11 cellular contexts compared by ENCODE assay signal in the genomic region with DNA sequence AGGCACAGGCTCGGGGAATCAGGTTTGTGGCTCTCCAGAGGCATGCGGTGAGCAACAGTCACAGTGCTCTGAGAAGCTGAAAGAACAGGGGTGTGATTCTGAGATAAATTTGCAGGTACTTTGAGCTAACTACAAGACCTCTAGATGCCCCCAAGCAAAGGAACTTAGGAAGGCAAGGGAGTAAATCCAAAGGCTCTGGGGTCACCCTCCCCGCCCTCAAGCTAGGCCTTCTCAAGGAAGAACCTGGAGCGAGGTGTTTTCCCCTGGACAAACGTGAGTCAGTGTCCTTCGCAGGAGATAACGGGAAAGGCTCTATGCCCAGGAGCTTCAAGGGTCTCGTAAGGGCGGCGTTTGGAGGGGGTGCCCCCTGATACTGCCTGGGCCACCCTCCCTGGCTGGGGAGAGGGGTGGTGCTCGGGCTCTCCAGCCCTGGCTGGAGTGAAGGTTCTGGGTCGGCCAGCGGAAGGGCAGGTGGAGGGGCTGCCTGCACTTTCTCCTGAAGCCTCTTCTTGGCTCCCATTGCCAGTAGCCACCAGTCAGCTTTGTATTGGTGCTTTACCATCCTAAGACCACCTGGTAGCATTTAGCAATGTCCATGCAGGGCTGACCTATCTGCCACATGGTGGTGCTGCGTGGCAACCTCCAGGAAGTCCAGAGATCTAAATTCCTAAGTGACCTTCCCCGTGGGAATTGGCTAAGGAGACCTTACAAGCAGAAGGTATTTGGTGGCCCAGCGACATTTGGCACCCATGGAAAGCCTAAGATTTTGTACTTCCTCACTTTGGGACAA. TPM values are rescaled to one million over a fixed set of nuclear protein-coding genes. Genes with fewer than 3 reads are reported as not detected.
A peak's percentile ranks its signal among the peaks of the same experiment; 100 is the strongest.
DNase-seq lines count a peak whose midpoint lies in the region; ATAC-seq, FAIRE-seq and TF ChIP-seq lines count a peak whose summit lies in the region.
"Had no signal": no experiment of that assay in that cellular context is flagged by ENCODE, and none has a peak within 500 bp of the region (broad histone marks: within the 10 kb centered on the region; RNA-seq: fewer than 3 reads in every experiment).

No MANE protein-coding gene starts in this region.

- no peaks in the 10 kb centered on the region for H3K27me3 Mint-ChIP-seq in WTC11 (ENCODE audit: low read depth)
- H3K27me3 Mint-ChIP-seq: dendritic cell treated with granulocyte-macrophage colony-stimulating factor and Interleukin-4, amounts not matched to agents 40 ng/mL and 50 ng/mL, for 4 days had no signal

- H3K36me3 ChIP-seq in kidney epithelial cell (ENCODE audit: control insufficient read depth, insufficient read depth, low read length): no peaks in the 10 kb centered on the region

- H3K36me3 Mint-ChIP-seq in WTC11: peaks cover 5% of the 10 kb centered on the region
- H3K36me3 Mint-ChIP-seq in stimulated activated effector memory CD8-positive, alpha-beta T cell treated with anti-CD3 and anti-CD28 coated beads, Interleukin-12 subunit alpha, Interleukin-12 subunit beta, amount 100 ng/mL, for 72 hours: no peaks in the 10 kb centered on the region
- H3K36me3 Mint-ChIP-seq: naive thymus-derived CD4-positive, alpha-beta T cell had no signal

- peak; percentile 26 for TF ChIP-seq CTCF in AG09319 (IDR thresholded peaks at IDR 0.05; ENCODE audit: low read depth, low read length)
- TF ChIP-seq CTCF in WTC11 (IDR thresholded peaks at IDR 0.05): no peak
- peak; percentile 30 for TF ChIP-seq CTCF in kidney epithelial cell (IDR thresholded peaks at IDR 0.05; ENCODE audit: insufficient read depth, low read length, poor library complexity, severe bottlenecking)

- TF ChIP-seq POLR2A in H54 (IDR thresholded peaks at IDR 0.05; ENCODE audit: low read depth, low read length): no peak

- no peak overlapping the region for H3K27ac Mint-ChIP-seq in WTC11
- H3K27ac Mint-ChIP-seq in stimulated activated effector memory CD8-positive, alpha-beta T cell treated with anti-CD3 and anti-CD28 coated beads, Interleukin-12 subunit alpha, Interleukin-12 subunit beta, amount 100 ng/mL, for 72 hours: no peak overlapping the region
- H3K27ac Mint-ChIP-seq: dendritic cell treated with granulocyte-macrophage colony-stimulating factor and Interleukin-4, amounts not matched to agents 40 ng/mL and 50 ng/mL, for 4 days had no signal

- H3K4me3 ChIP-seq in kidney epithelial cell (ENCODE audit: low read depth, low read length): no peak overlapping the region

- no peak for FAIRE-seq in H54 (lab: Jason Lieb, UNC)

- no peak overlapping the region for H3K4me3 Mint-ChIP-seq in WTC11
- H3K4me3 Mint-ChIP-seq in stimulated activated effector memory CD8-positive, alpha-beta T cell treated with anti-CD3 and anti-CD28 coated beads, Interleukin-12 subunit alpha, Interleukin-12 subunit beta, amount 100 ng/mL, for 72 hours: no peak overlapping the region
- H3K4me3 Mint-ChIP-seq: dendritic cell treated with granulocyte-macrophage colony-stimulating factor and Interleukin-4, amounts not matched to agents 40 ng/mL and 50 ng/mL, for 4 days; naive thymus-derived CD4-positive, alpha-beta T cell had no signal

- POLR2A ChIA-PET in HEK293T (lab: Yijun Ruan, JAX) (no interaction called here), WTC11 (lab: Charles Lee) (no interaction called here)

- no peak for DNase-seq in AG09319 (ENCODE audit: extremely low read depth, low read depth)
- peak; percentile 33 for DNase-seq in HEK293T (ENCODE audit: extremely low spot score)
- DNase-seq in WTC11 (ENCODE audit: low spot score): no peak
- no peak for DNase-seq in kidney epithelial cell (ENCODE audit: low read depth)
- no peak for DNase-seq in hippocampal formation (lab: John Stamatoyannopoulos, UW)
- DNase-seq in H54 (ENCODE audit: insufficient read length, low spot score): no peak
- DNase-seq in stimulated activated effector memory CD8-positive, alpha-beta T cell treated with anti-CD3 and anti-CD28 coated beads, Interleukin-12 subunit alpha, Interleukin-12 subunit beta, amount 100 ng/mL, for 72 hours (ENCODE audit: low spot score in 2 of 2): no peak
- DNase-seq: naive thymus-derived CD4-positive, alpha-beta T cell; NCI-H2081 treated with DMSO at 0.1 percent for 48 hours had no signal

- no peaks in the 10 kb centered on the region for H3K9me3 Mint-ChIP-seq in WTC11
- H3K9me3 Mint-ChIP-seq in stimulated activated effector memory CD8-positive, alpha-beta T cell treated with anti-CD3 and anti-CD28 coated beads, Interleukin-12 subunit alpha, Interleukin-12 subunit beta, amount 100 ng/mL, for 72 hours: no peaks in the 10 kb centered on the region
- H3K9me3 Mint-ChIP-seq: dendritic cell treated with granulocyte-macrophage colony-stimulating factor and Interleukin-4, amounts not matched to agents 40 ng/mL and 50 ng/mL, for 4 days; naive thymus-derived CD4-positive, alpha-beta T cell had no signal

- peaks cover 2% of the 10 kb centered on the region; the same call in 1 of the 2 replicates for H3K4me1 Mint-ChIP-seq in WTC11
- no peaks in the 10 kb centered on the region for H3K4me1 Mint-ChIP-seq in stimulated activated effector memory CD8-positive, alpha-beta T cell treated with anti-CD3 and anti-CD28 coated beads, Interleukin-12 subunit alpha, Interleukin-12 subunit beta, amount 100 ng/mL, for 72 hours

- ATAC-seq in WTC11 (peak; percentile 66), HG03378 (IDR thresholded peaks at IDR 0.05; ENCODE audit: unreplicated experiment) (no peak)
- no peak for ATAC-seq in stimulated activated effector memory CD8-positive, alpha-beta T cell treated with anti-CD3 and anti-CD28 coated beads, Interleukin-12 subunit alpha, Interleukin-12 subunit beta, amount 100 ng/mL, for 72 hours
- ATAC-seq: naive thymus-derived CD4-positive, alpha-beta T cell had no signal

- H3K27me3 ChIP-seq in kidney epithelial cell (ENCODE audit: control insufficient read depth, insufficient read depth, low read length): no peaks in the 10 kb centered on the region

- CTCF ChIA-PET in HEK293T (lab: Yijun Ruan, JAX) (interaction anchor here (0.8 to 3.5 kb wide), 2 partner anchors 9 to 11 kb away, joined by 3 to 8 read pairs; no protein-coding TSS in a partner anchor), WTC11 (lab: Charles Lee) (interaction anchor here (0.6 to 5.7 kb wide), 4 partner anchors 10 to 250 kb away, joined by 3 to 49 read pairs (median 3); no protein-coding TSS in a partner anchor)

TF ChIP-seq in HEK293T, 16 proteins besides CTCF, POLR2A, EP300 and RAD21:
- TF ChIP-seq CTBP1 (IDR thresholded peaks at IDR 0.05; ENCODE audit: borderline replicate concordance): no peak
- TF ChIP-seq NFRKB (IDR thresholded peaks at IDR 0.05): no peak
- TF ChIP-seq LEF1 (IDR thresholded peaks at IDR 0.05; ENCODE audit: borderline replicate concordance): no peak
- TF ChIP-seq ZNF384 (IDR thresholded peaks at IDR 0.05): no peak
- TF ChIP-seq, protein P1, sequence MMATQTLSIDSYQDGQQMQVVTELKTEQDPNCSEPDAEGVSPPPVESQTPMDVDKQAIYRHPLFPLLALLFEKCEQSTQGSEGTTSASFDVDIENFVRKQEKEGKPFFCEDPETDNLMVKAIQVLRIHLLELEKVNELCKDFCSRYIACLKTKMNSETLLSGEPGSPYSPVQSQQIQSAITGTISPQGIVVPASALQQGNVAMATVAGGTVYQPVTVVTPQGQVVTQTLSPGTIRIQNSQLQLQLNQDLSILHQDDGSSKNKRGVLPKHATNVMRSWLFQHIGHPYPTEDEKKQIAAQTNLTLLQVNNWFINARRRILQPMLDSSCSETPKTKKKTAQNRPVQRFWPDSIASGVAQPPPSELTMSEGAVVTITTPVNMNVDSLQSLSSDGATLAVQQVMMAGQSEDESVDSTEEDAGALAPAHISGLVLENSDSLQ (IDR thresholded peaks at IDR 0.05): no peak
- no peak for TF ChIP-seq BHLHE40 (IDR thresholded peaks at IDR 0.05; ENCODE audit: borderline replicate concordance)
- TF ChIP-seq SUZ12 (IDR thresholded peaks at IDR 0.05): no peak
- TF ChIP-seq ARNT (IDR thresholded peaks at IDR 0.05): no peak

TF ChIP-seq in WTC11, 78 proteins besides CTCF, POLR2A, EP300 and RAD21:
- no peak for TF ChIP-seq NFYB (CRISPR knock-in tag; conservative IDR thresholded peaks at IDR 0.05; ENCODE audit: low read depth)
- TF ChIP-seq RORB (CRISPR knock-in tag; IDR thresholded peaks at IDR 0.05): no peak
- no peak for TF ChIP-seq GTF2I (CRISPR knock-in tag; conservative IDR thresholded peaks at IDR 0.05)
- TF ChIP-seq ZNF219 (CRISPR knock-in tag; IDR thresholded peaks at IDR 0.05; ENCODE audit: borderline replicate concordance): no peak

RNA-seq across cellular contexts. Expression of a gene that starts 44.0 kb away (rescaled TPM):
- total RNA-seq in WTC11 (2021) (11.0 to 11.6 TPM (median 11.2 TPM) in 3 replicates), kidney epithelial cell (16.4 and 24.6 TPM in 2 replicates)
